In the genomic region with DNA sequence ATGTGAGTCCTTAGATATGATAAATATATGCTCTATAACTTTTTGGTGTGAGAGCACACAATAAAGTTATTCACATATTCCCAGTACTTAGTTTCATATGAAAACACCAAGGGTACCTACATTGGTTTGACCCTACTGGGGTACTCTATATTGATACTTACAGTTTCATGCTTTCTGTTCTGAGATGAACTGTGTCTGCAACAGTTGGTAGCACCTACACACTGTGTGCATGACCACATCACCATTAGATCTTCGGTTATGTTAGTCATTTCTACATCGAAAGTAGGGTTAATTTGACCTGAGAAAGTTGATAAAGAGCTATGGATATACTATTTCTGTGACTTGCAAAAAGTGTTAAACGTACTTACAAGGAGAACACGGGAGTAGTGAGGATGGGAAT, we compare ENCODE assay signal across 10 cellular contexts.
"Had no signal": no experiment of that assay in that cellular context is flagged by ENCODE, and none has a peak within 500 bp of the region (broad histone marks: within the 10 kb centered on the region; RNA-seq: fewer than 3 reads in every experiment).

No MANE protein-coding gene starts in this region.

- H3K4me3 ChIP-seq: GM23338, HAP-1 had no signal

- DNase-seq: H7, HFFc6, Karpas-422, KBM-7 had no signal

- H3K27ac ChIP-seq: HL-60, KMS-11 had no signal

- H3K4me1 ChIP-seq: HAP-1 had no signal

- H3K36me3 ChIP-seq: HAP-1 had no signal

- H2AFZ ChIP-seq: GM23338 had no signal

- H3K9ac ChIP-seq: KMS-11 had no signal

- H3K9me3 ChIP-seq: HAP-1 had no signal

- ATAC-seq: GM23338, HCT116, HepG2 had no signal

- H3K4me2 ChIP-seq: GM23338, KMS-11 had no signal
